In the genomic region with DNA sequence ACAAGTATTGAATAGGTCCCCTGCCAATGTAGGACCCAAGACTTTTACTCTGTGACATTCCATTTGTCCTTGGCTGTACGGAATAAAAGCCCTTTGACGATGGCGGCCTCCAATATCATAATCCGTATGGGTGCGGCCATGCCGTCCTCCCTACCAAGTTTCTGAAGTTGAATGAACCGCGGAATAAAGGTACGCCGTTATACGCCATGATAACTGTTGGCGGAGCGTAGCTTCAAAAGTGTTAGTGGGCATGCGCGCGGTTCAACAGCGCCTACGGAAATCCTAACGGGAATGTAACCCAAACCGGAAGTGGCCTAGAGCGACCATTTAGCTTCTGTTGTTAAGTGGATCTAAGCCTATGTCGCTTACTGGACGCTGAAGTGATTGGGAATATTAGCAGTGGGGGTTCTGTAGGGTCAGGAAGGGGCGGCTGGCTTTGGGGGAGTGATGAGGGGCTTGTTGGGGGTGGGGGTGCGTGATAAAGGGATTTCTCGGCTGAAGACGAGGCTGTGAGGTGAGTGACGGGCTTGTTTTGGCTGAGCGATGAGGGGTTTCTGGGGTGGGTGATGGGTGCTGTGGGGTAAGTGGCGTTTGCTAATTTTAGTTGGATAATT, we compare ENCODE assay signal across 8 cellular contexts. TPM values are rescaled to one million over a fixed set of nuclear protein-coding genes. Genes with fewer than 3 reads are reported as not detected.
DNase-seq lines count a peak whose midpoint lies in the region; ATAC-seq and TF ChIP-seq lines count a peak whose summit lies in the region.

A gene (plus strand): TSS at position 322 of the 614 bp plus-strand sequence. CDS start 2,047 bp downstream, outside the sequence.

- peak within 1 kb of the TSS; percentile 83 for H3K4me3 ChIP-seq in choroid plexus epithelial cell (ENCODE audit: low read depth, low read length)
- peak within 1 kb of the TSS; percentile 93 for H3K4me3 ChIP-seq in kidney epithelial cell (ENCODE audit: low read depth, low read length)

- ATAC-seq in GM18858 (IDR thresholded peaks at IDR 0.05; ENCODE audit: unreplicated experiment) (peak; percentile 67), HG03108 (IDR thresholded peaks at IDR 0.05; ENCODE audit: unreplicated experiment) (peak; percentile 81)

- DNase-seq in A172 (ENCODE audit: low spot score) (peak; percentile 89), NCI-H446 (lab: John Stamatoyannopoulos, UW) (peak; percentile 97 to 98), choroid plexus epithelial cell (ENCODE audit: low read depth) (peak; percentile 98), kidney epithelial cell (ENCODE audit: low read depth) (peak; percentile 80)
- DNase-seq in activated CD4-positive, alpha-beta T cell treated with anti-CD3 and anti-CD28 coated beads for 24 hours (ENCODE audit: low read depth in 2 of 2): peak; percentile 79 to 84
- DNase-seq in stimulated activated CD4-positive, alpha-beta T cell treated with anti-CD3 and anti-CD28 coated beads, Interleukin-15, amount 100 ng/mL, for 1 hour (ENCODE audit: low read depth in 1 of 2, low spot score in 1 of 2): peak; percentile 73 to 78

- TF ChIP-seq CTCF in choroid plexus epithelial cell (conservative IDR thresholded peaks at IDR 0.05; ENCODE audit: low read depth, low read length) (no peak), kidney epithelial cell (IDR thresholded peaks at IDR 0.05; ENCODE audit: insufficient read depth, low read length, poor library complexity, severe bottlenecking) (no peak)

- peaks cover 1% of the 10 kb centered on the region for H3K36me3 ChIP-seq in kidney epithelial cell (ENCODE audit: control insufficient read depth, insufficient read depth, low read length)

- no peaks in the 10 kb centered on the region for H3K27me3 ChIP-seq in kidney epithelial cell (ENCODE audit: control insufficient read depth, insufficient read depth, low read length)

RNA-seq across cellular contexts. Expression of the gene that starts here (rescaled TPM):
- 0.72 and 0.96 TPM in 2 replicates for total RNA-seq in A172 (2014; rRNA removed; shearing (Covaris generic))
- 4.9 and 5.0 TPM in 2 replicates for total RNA-seq in kidney epithelial cell

Comparison
In these comparisons a context has a peak if more than half of its experiments do, and no peak if none do; other contexts are left out.
1. Peak in every context shown above with its lines: DNase-seq, ATAC-seq and H3K4me3 ChIP-seq.
2. Peak in DNase-seq in A172; RNA of the gene not detected or under 1 TPM.